Comparison of ENCODE assay signal across 25 cellular contexts in genomic region chrX:122119361-122119760, GRCh38.
"Had no signal": no experiment of that assay in that cellular context is flagged by ENCODE, and none has a peak within 500 bp of the region (broad histone marks: within the 10 kb centered on the region; RNA-seq: fewer than 3 reads in every experiment).

No MANE protein-coding gene starts in this region.

- H3K27me3 Mint-ChIP-seq: activated naive CD4-positive, alpha-beta T cell treated with anti-CD3 and anti-CD28 coated beads, Interleukin-2, amount 50 U/mL, for 24 hours; brain had no signal

- H3K4me1 ChIP-seq: ascending aorta, Peyer's patch, SJCRH30 had no signal

- H3K27me3 ChIP-seq: ascending aorta, cardiac muscle cell, Peyer's patch, SJCRH30 had no signal

- H3K4me3 ChIP-seq: ascending aorta, cardiac muscle cell, Peyer's patch, SJCRH30 had no signal

- H3K27ac Mint-ChIP-seq: activated CD8-positive, alpha-beta T cell treated with anti-CD3 and anti-CD28 coated beads, Interleukin-2, amount 10 ng/mL, durations not matched to agents 7 days and 5 days; activated naive CD4-positive, alpha-beta T cell treated with anti-CD3 and anti-CD28 coated beads, Interleukin-2, amount 50 U/mL, for 24 hours; brain; WTC11 had no signal

- H3K36me3 Mint-ChIP-seq: activated naive CD4-positive, alpha-beta T cell treated with anti-CD3 and anti-CD28 coated beads, Interleukin-2, amount 50 U/mL, for 24 hours; brain; WTC11 had no signal

- H3K4me1 Mint-ChIP-seq: activated naive CD4-positive, alpha-beta T cell treated with anti-CD3 and anti-CD28 coated beads, Interleukin-2, amount 50 U/mL, for 24 hours; brain had no signal

- DNase-seq: activated CD4-positive, alpha-beta T cell treated with anti-CD3 and anti-CD28 coated beads for 48 hours; activated CD4-positive, alpha-beta T cell treated with anti-CD3 and anti-CD28 coated beads, Interleukin-2, amount 50 U/mL, for 4 hours; activated CD4-positive, CD25-positive, alpha-beta regulatory T cell treated with anti-CD3 and anti-CD28 coated beads, Interleukin-2, amount 50 U/mL, for 72 hours; activated CD8-positive, alpha-beta memory T cell treated with anti-CD3 and anti-CD28 coated beads, Interleukin-2, amount 50 U/mL, for 48 hours; activated CD8-positive, alpha-beta T cell treated with anti-CD3 and anti-CD28 coated beads, Interleukin-2, amount 10 ng/mL, durations not matched to agents 7 days and 5 days; activated T-cell treated with anti-CD3 and anti-CD28 coated beads, Interleukin-2, amount 50 U/mL, for 1 hour; cerebellar nuclear complex; Kasumi-1; KBM-7; NCI-H1105 treated with DMSO at 0.1 percent for 48 hours; NCI-H1436 treated with DMSO at 0.1 percent for 48 hours; NCI-H187; NCI-H524 treated with DMSO at 0.1 percent for 48 hours; NCI-H82; Peyer's patch; Right ventricle myocardium superior; SJCRH30; SW 1271 had no signal

- H3K27ac ChIP-seq: ascending aorta, cardiac muscle cell, Peyer's patch, RWPE1, SJCRH30 had no signal

- H3K9me3 ChIP-seq: ascending aorta, Peyer's patch, SJCRH30 had no signal

- ATAC-seq: activated CD8-positive, alpha-beta T cell treated with anti-CD3 and anti-CD28 coated beads, Interleukin-2, amount 10 ng/mL, durations not matched to agents 7 days and 5 days; SK-N-SH treated with all-trans-retinoic acid at 6 μM for 48 hours; WTC11 had no signal

- H3K9me3 Mint-ChIP-seq: activated naive CD4-positive, alpha-beta T cell treated with anti-CD3 and anti-CD28 coated beads, Interleukin-2, amount 50 U/mL, for 24 hours; brain; WTC11 had no signal

- H3K4me3 Mint-ChIP-seq: activated CD8-positive, alpha-beta T cell treated with anti-CD3 and anti-CD28 coated beads, Interleukin-2, amount 10 ng/mL, durations not matched to agents 7 days and 5 days; activated naive CD4-positive, alpha-beta T cell treated with anti-CD3 and anti-CD28 coated beads, Interleukin-2, amount 50 U/mL, for 24 hours; brain; WTC11 had no signal

- H3K36me3 ChIP-seq: ascending aorta, cardiac muscle cell, Peyer's patch, SJCRH30 had no signal
